Comparison of ENCODE assay signal across 21 cellular contexts in the genomic region with DNA sequence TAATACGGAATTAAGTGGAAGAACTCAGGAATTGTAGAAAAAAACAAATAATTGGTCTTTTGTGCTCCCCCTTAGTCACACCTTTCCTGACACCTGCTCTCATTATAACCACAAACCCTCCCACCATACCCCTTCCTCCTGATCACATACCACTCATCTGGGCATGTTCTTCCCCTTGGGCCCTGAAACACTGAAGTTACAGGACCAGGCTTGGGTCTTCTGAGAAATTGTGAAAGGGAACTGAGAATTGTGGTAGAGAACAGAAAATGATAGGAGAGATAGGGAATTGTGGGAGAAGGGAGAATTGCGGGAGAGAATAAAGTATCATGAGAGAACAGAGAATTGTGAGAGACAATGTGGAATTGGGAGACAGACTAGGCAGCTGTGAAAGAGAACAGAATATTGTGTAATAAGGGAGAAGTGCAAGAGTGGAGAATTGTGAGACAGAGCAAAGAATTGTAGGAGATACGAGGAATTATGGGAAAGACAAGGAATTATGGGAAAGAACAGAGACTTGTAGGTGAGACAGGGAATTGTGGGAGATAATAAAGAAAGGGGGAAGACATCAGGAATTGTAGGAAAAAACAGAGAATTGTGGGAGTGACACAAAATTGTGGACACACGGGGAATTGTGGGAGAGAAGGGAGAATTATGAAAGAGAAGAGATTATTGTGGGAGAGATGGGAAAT. TPM values are rescaled to one million over a fixed set of nuclear protein-coding genes. Genes with fewer than 3 reads are reported as not detected.
A peak's percentile ranks its signal among the peaks of the same experiment; 100 is the strongest.
DNase-seq lines count a peak whose midpoint lies in the region; ATAC-seq and TF ChIP-seq lines count a peak whose summit lies in the region.
"Had no signal": no experiment of that assay in that cellular context is flagged by ENCODE, and none has a peak within 500 bp of the region (broad histone marks: within the 10 kb centered on the region; RNA-seq: fewer than 3 reads in every experiment).

No MANE protein-coding gene starts in this region.

- no peak overlapping the region for H2AK9ac ChIP-seq in IMR-90 (replicated peaks; ENCODE audit: low read depth, low read length, poor library complexity)

- H3K36me3 ChIP-seq in IMR-90 (ENCODE audit: control insufficient read depth, insufficient read depth, low read length) = no peaks in the 10 kb centered on the region
- peaks cover 2% of the 10 kb centered on the region for H3K36me3 ChIP-seq in OCI-LY3 (replicated peaks; ENCODE audit: low read depth, low read length)

- H2BK15ac ChIP-seq in IMR-90 (ENCODE audit: low read depth, low read length) = no peak overlapping the region

- H4K5ac ChIP-seq in IMR-90 (ENCODE audit: low read depth, low read length) = no peak overlapping the region

- POLR2A ChIA-PET in IMR-90 (lab: Charles Lee; ENCODE audit: unreplicated experiment) = no interaction called here

- no peaks in the 10 kb centered on the region for H3K36me3 Mint-ChIP-seq in activated T-cell treated with anti-CD3 and anti-CD28 coated beads, Interleukin-2, amount 50 U/mL, for 72 hours (ENCODE audit: insufficient read depth in 2 of 2)
- H3K36me3 Mint-ChIP-seq: CD14-positive monocyte had no signal

- peaks cover 13 to 15% of the 10 kb centered on the region in 2 experiments; a peak in 3 of 4 replicates for H3K79me1 ChIP-seq in IMR-90 (ENCODE audit: low read depth in 1 of 2, low read length in 2 of 2)

- no peak overlapping the region for H3K4me3 Mint-ChIP-seq in activated T-cell treated with anti-CD3 and anti-CD28 coated beads, Interleukin-2, amount 50 U/mL, for 72 hours
- H3K4me3 Mint-ChIP-seq: CD14-positive monocyte; CD8-positive, alpha-beta T cell had no signal

- TF ChIP-seq CTCF in IMR-90 (conservative IDR thresholded peaks at IDR 0.05; ENCODE audit: low read depth, low read length) (no peak), OCI-LY3 (IDR thresholded peaks at IDR 0.05; ENCODE audit: low read depth, low read length) (no peak)

- no peaks in the 10 kb centered on the region for H3K9me3 Mint-ChIP-seq in activated T-cell treated with anti-CD3 and anti-CD28 coated beads, Interleukin-2, amount 50 U/mL, for 72 hours
- H3K9me3 Mint-ChIP-seq: CD8-positive, alpha-beta T cell had no signal

- no peak overlapping the region for H3K14ac ChIP-seq in IMR-90 (replicated peaks; ENCODE audit: low read depth, low read length)

- no peak for DNase-seq in activated T-cell treated with anti-CD3 and anti-CD28 coated beads, Interleukin-2, amount 50 U/mL, for 72 hours
- DNase-seq in activated T-cell treated with anti-CD3 and anti-CD28 coated beads, Interleukin-2, amount 50 U/mL, for 1 hour = no peak
- DNase-seq in IMR-90 = no peak
- no peak for DNase-seq in HK-2 (ENCODE audit: unreplicated experiment)
- no peak for DNase-seq in cerebellar cortex (ENCODE audit: low spot score)
- DNase-seq: 8988T; Calu3; CD8-positive, alpha-beta T cell; DMS 273 treated with DMSO at 0.1 percent for 48 hours; DMS53; DND-41; EL; GOT3; H7 had no signal

- H4K8ac ChIP-seq in IMR-90 (ENCODE audit: low read depth in 2 of 2, low read length in 2 of 2) = no peak overlapping the region

- WGBS in IMR-90 (ENCODE audit: extremely low coverage in 2 of 2, insufficient read length in 1 of 2), 2 experiments = 84 to 100% methylated on average over 2 to 3 of the region's 4 CpGs

- H3K27me3 Mint-ChIP-seq in activated T-cell treated with anti-CD3 and anti-CD28 coated beads, Interleukin-2, amount 50 U/mL, for 72 hours (ENCODE audit: low read depth) = no peaks in the 10 kb centered on the region

- H4K91ac ChIP-seq in IMR-90 (ENCODE audit: insufficient read depth, low read depth, low read length) = no peak overlapping the region

- CTCF ChIA-PET in IMR-90 (lab: Yijun Ruan, JAX) = no interaction called here

- H3K4me1 Mint-ChIP-seq in activated T-cell treated with anti-CD3 and anti-CD28 coated beads, Interleukin-2, amount 50 U/mL, for 72 hours (ENCODE audit: low read depth) = peaks cover 13% of the 10 kb centered on the region

- H3K9ac ChIP-seq in IMR-90 (ENCODE audit: low read depth, low read length) (no peak overlapping the region), OCI-LY3 (ENCODE audit: low read length) (no peak overlapping the region)
- H3K9ac ChIP-seq: BLaER1 had no signal

- ATAC-seq in activated T-cell treated with anti-CD3 and anti-CD28 coated beads, Interleukin-2, amount 50 U/mL, for 72 hours (replicated peaks in 1 of 2) = no peak
- ATAC-seq in IMR-90 (ENCODE audit: low read depth) (no peak), HG02970 (IDR thresholded peaks at IDR 0.05; ENCODE audit: low FRiP score, unreplicated experiment) (no peak)
- ATAC-seq: CD8-positive, alpha-beta T cell; HCT116; K562 had no signal

- intact Hi-C loops in IMR-90 (cut with micrococcal nuclease) = no loop called here

- dilution Hi-C loops in IMR-90 (cut with HindIII; ENCODE audit: low sequenced_read_pairs, unreplicated experiment) = no loop called here

- H2AFZ ChIP-seq in IMR-90 (replicated peaks; ENCODE audit: low read length, poor library complexity) = no peak overlapping the region
- no peak overlapping the region for H2AFZ ChIP-seq in OCI-LY3 (ENCODE audit: low read depth, low read length)

- H3K9me1 ChIP-seq in IMR-90 (ENCODE audit: insufficient read depth, low read length) = no peaks in the 10 kb centered on the region

- H4K20me1 ChIP-seq in IMR-90 (ENCODE audit: insufficient read depth, low read length) (no peaks in the 10 kb centered on the region), OCI-LY3 (ENCODE audit: insufficient read depth, low read length) (no peaks in the 10 kb centered on the region)

- no peak for TF ChIP-seq RAD21 in IMR-90 (IDR thresholded peaks at IDR 0.05; ENCODE audit: low read length)

- in situ Hi-C loops in IMR-90 (cut with MboI; ENCODE audit: low sequenced_read_pairs) = no loop called here

- no peak for TF ChIP-seq POLR2A in IMR-90 (IDR thresholded peaks at IDR 0.05; ENCODE audit: low read depth, low read length)

- no peak overlapping the region for H2BK20ac ChIP-seq in IMR-90 (ENCODE audit: low read depth, low read length)

- BruUV-seq in IMR-90 (replicated peaks; lab: Mats Ljungman, UMichigan) = no TSS peak

- H3K18ac ChIP-seq in IMR-90 (ENCODE audit: low read depth, low read length) = no peak overlapping the region

- H2BK5ac ChIP-seq in IMR-90 (ENCODE audit: low read depth, low read length, poor library complexity, severe bottlenecking) = no peak overlapping the region

- no peak overlapping the region for H3K4ac ChIP-seq in IMR-90 (ENCODE audit: low read depth, low read length)

- no peak overlapping the region for H3K4me2 ChIP-seq in IMR-90 (ENCODE audit: low read depth, low read length)
- peak overlapping the region; percentile 40 for H3K4me2 ChIP-seq in OCI-LY3 (ENCODE audit: low read length)
- H3K4me2 ChIP-seq: BLaER1 had no signal

- H3K27me3 ChIP-seq in IMR-90 (ENCODE audit: control insufficient read depth, insufficient read depth, low read length) (no peaks in the 10 kb centered on the region), OCI-LY3 (ENCODE audit: low read depth, low read length) (no peaks in the 10 kb centered on the region)

- H3K27ac Mint-ChIP-seq in activated T-cell treated with anti-CD3 and anti-CD28 coated beads, Interleukin-2, amount 50 U/mL, for 72 hours = peak overlapping the region; percentile 72
- H3K27ac Mint-ChIP-seq: CD14-positive monocyte; CD8-positive, alpha-beta T cell had no signal

- H3K9me3 ChIP-seq in IMR-90 (ENCODE audit: control insufficient read depth, insufficient read depth, low read length) (no peaks in the 10 kb centered on the region), OCI-LY3 (ENCODE audit: insufficient read depth, low read length) (no peaks in the 10 kb centered on the region)

- no peak overlapping the region for H3K27ac ChIP-seq in IMR-90 (ENCODE audit: insufficient read depth, low read length)
- H3K27ac ChIP-seq in OCI-LY3 (ENCODE audit: low read length) = no peak overlapping the region
- H3K27ac ChIP-seq: BLaER1, HL-60 had no signal

- H3K4me1 ChIP-seq in IMR-90 (ENCODE audit: control insufficient read depth, insufficient read depth, low read length) (no peaks in the 10 kb centered on the region; the same call in 1 of the 2 replicates), OCI-LY3 (ENCODE audit: low read length) (peaks cover 41% of the 10 kb centered on the region)

- H3K79me2 ChIP-seq in OCI-LY3 (ENCODE audit: low read length) = peaks cover 33% of the 10 kb centered on the region

- H3K4me3 ChIP-seq in IMR-90 (ENCODE audit: insufficient read depth, low read depth, low read length) (no peak overlapping the region), OCI-LY3 (ENCODE audit: low read length) (no peak overlapping the region)
- H3K4me3 ChIP-seq: BLaER1, K562 had no signal

- H3K23ac ChIP-seq in IMR-90 (ENCODE audit: low read depth, low read length) = no peak overlapping the region

- no peak overlapping the region for H2BK120ac ChIP-seq in IMR-90 (ENCODE audit: low read depth, low read length)

- no peak overlapping the region for H3K56ac ChIP-seq in IMR-90 (ENCODE audit: extremely low read depth, insufficient read depth, low read length)

- H2AK5ac ChIP-seq in IMR-90 (ENCODE audit: low read depth, low read length) = no peak overlapping the region

TF ChIP-seq in IMR-90, 13 proteins besides CTCF, POLR2A, EP300 and RAD21:
- TF ChIP-seq CEBPB (IDR thresholded peaks at IDR 0.05; ENCODE audit: low read depth, low read length) (0 out of 2 replicates have a peak, but pooled peaks have one; percentile 7), MAZ (IDR thresholded peaks at IDR 0.05; ENCODE audit: borderline replicate concordance, low read depth, low read length) (no peak)

RNA-seq across cellular contexts. Expression of gene HCCS, which starts 2.7 kb away (rescaled TPM):
- 10 to 100 TPM; 31.7 to 32.5 TPM for total RNA-seq in activated T-cell treated with anti-CD3 and anti-CD28 coated beads, Interleukin-2, amount 50 U/mL, for 72 hours
- 24.0 and 35.8 TPM in 2 replicates for total RNA-seq in IMR-90 (2012; rRNA removed)
- 26.5 and 28.6 TPM in 2 replicates for polyA plus RNA-seq in IMR-90 (2012; rRNA removed)
- 9.4 and 12.1 TPM in 2 replicates for polyA plus RNA-seq in IMR-90 (2012; cell fraction: cytosol; rRNA removed)
- polyA plus RNA-seq in IMR-90 (2012; cell fraction: nucleus; rRNA removed; ENCODE audit: low replicate concordance) = 2.3 and 9.4 TPM in 2 replicates
